In genomic region chr13:41766439-41766838, GRCh38 we compare ENCODE assay signal across 1 cellular context.
TF ChIP-seq lines count a peak whose summit lies in the region.

No MANE protein-coding gene starts in this region.

TF ChIP-seq in K562, 482 proteins besides CTCF, POLR2A, EP300 and RAD21 (continued from another document):
- TF ChIP-seq PBX2 (CRISPR knock-in tag; IDR thresholded peaks at IDR 0.05; ENCODE audit: low read depth) (no peak), PBX2 (tag; conservative IDR thresholded peaks at IDR 0.05; ENCODE audit: low read depth) (peak; percentile 52), GABPB2 (CRISPR knock-in tag; conservative IDR thresholded peaks at IDR 0.05) (no peak), CTBP1 (IDR thresholded peaks at IDR 0.05; ENCODE audit: borderline replicate concordance) (peak; percentile 75), TRIM28 (IDR thresholded peaks at IDR 0.05) (no peak), DPF2 (IDR thresholded peaks at IDR 0.05) (peak; percentile 49), PRDM10 (IDR thresholded peaks at IDR 0.05; ENCODE audit: partially characterized antibody) (peak; percentile 67), ATF7 (IDR thresholded peaks at IDR 0.05) (no peak), CCNT2 (IDR thresholded peaks at IDR 0.05; ENCODE audit: borderline replicate concordance, extremely low read depth, insufficient read length, low read depth, low read length) (peak; percentile 9), ZEB2 (IDR thresholded peaks at IDR 0.05) (peak; percentile 71), MECOM (CRISPR knock-in tag; IDR thresholded peaks at IDR 0.05) (peak; percentile 77; the same call in 1 of the 2 replicates), CHD2 (IDR thresholded peaks at IDR 0.05; ENCODE audit: low read depth, low read length) (no peak), RCOR1 (IDR thresholded peaks at IDR 0.05; ENCODE audit: borderline replicate concordance in 1 of 2, low read depth in 2 of 2, low read length in 2 of 2) (peak in 1 of 2 experiments; percentile 34; a peak in 1 of 4 replicates), JUND (IDR thresholded peaks at IDR 0.05; ENCODE audit: borderline replicate concordance, low read depth, low read length) (peak; percentile 15; the same call in 1 of the 2 replicates), JUND (tag; IDR thresholded peaks at IDR 0.05; ENCODE audit: borderline replicate concordance, low read depth, low read length) (no peak), TCF3 (CRISPR knock-in tag; IDR thresholded peaks at IDR 0.05) (0 out of 2 replicates have a peak, but pooled peaks have one; percentile 20), ZNF561 (CRISPR knock-in tag; conservative IDR thresholded peaks at IDR 0.05) (no peak), SMARCE1 (IDR thresholded peaks at IDR 0.05) (0 out of 2 replicates have a peak, but pooled peaks have one; percentile 26), ZNF766 (CRISPR knock-in tag; conservative IDR thresholded peaks at IDR 0.05) (peak; percentile 88), MEIS2 (IDR thresholded peaks at IDR 0.05; ENCODE audit: partially characterized antibody) (peak; percentile 85), ARID1B (IDR thresholded peaks at IDR 0.05) (peak; percentile 53)
